28 cellular contexts compared by ENCODE assay signal in genomic region chr5:21774281-21774680, GRCh38.
"Had no signal": no experiment of that assay in that cellular context is flagged by ENCODE, and none has a peak within 500 bp of the region (broad histone marks: within the 10 kb centered on the region; RNA-seq: fewer than 3 reads in every experiment).

No MANE protein-coding gene starts in this region.

- DNase-seq: colonic mucosa; effector CD8-positive, alpha-beta T cell; endodermal cell; erythroblast; esophagus squamous epithelium; immature natural killer cell; islet precursor cell; mesenchymal stem cell; mucosa of descending colon; naive B cell; right lobe of liver; stimulated activated CD4-positive, alpha-beta T cell treated with anti-CD3 and anti-CD28 coated beads, Interleukin-12 subunit alpha, Interleukin-12 subunit beta, amount 100 ng/mL, for 4 hours; stimulated activated CD4-positive, alpha-beta T cell treated with anti-CD3 and anti-CD28 coated beads, Interleukin-1b, Interleukin-23, amount 100 ng/mL, for 48 hours; stimulated activated CD4-positive, alpha-beta T cell treated with anti-CD3 and anti-CD28 coated beads, Interleukin-4, amount 100 ng/mL, for 1 hour; stimulated activated CD8-positive, alpha-beta memory T cell treated with anti-CD3 and anti-CD28 coated beads, Interleukin-4, amount 100 ng/mL, for 48 hours; stimulated activated naive CD4-positive, alpha-beta T cell; stimulated activated naive CD8-positive, alpha-beta T cell treated with anti-CD3 and anti-CD28 coated beads, Interleukin-15, amount 100 ng/mL, for 72 hours; transverse colon; upper lobe of right lung; uterus had no signal

- H3K9ac ChIP-seq: neural progenitor cell, parathyroid adenoma had no signal

- H3K36me3 ChIP-seq: colonic mucosa, esophagus squamous epithelium, neural progenitor cell, right lobe of liver, suprapubic skin, transverse colon, upper lobe of right lung, uterus had no signal

- FAIRE-seq: frontal cortex had no signal

- H3K4me1 ChIP-seq: colonic mucosa, neural progenitor cell, parathyroid adenoma, right lobe of liver, suprapubic skin, transverse colon, upper lobe of right lung, uterus had no signal

- H3K27ac ChIP-seq: colonic mucosa, esophagus squamous epithelium, neural progenitor cell, parathyroid adenoma, right lobe of liver, suprapubic skin, transverse colon, upper lobe of right lung, uterus had no signal

- H3K9me3 ChIP-seq: colonic mucosa, esophagus squamous epithelium, mucosa of descending colon, right lobe of liver, suprapubic skin, transverse colon, upper lobe of right lung, uterus had no signal

- H3K27me3 ChIP-seq: colonic mucosa, esophagus squamous epithelium, neural progenitor cell, right lobe of liver, suprapubic skin, transverse colon, upper lobe of right lung, uterus had no signal

- H2AFZ ChIP-seq: neural progenitor cell, parathyroid adenoma had no signal

- ATAC-seq: left lobe of liver; mucosa of descending colon; natural killer cell treated with Interleukin-12 subunit alpha and Interleukin-12 subunit beta and Interleukin-15 and Interleukin-18, amount 100 ng/mL, for 72 hours; right lobe of liver; stimulated activated naive CD8-positive, alpha-beta T cell treated with anti-CD3 and anti-CD28 coated beads, Interleukin-15, amount 100 ng/mL, for 72 hours; upper lobe of right lung had no signal

- H3K79me2 ChIP-seq: parathyroid adenoma had no signal

- H3K4me3 ChIP-seq: colonic mucosa, esophagus squamous epithelium, lung, mucosa of descending colon, neural progenitor cell, right lobe of liver, smooth muscle cell, suprapubic skin, transverse colon, upper lobe of right lung, uterus had no signal

- H3K4me2 ChIP-seq: neural progenitor cell, smooth muscle cell had no signal
